Comparison of ENCODE assay signal across 16 cellular contexts in the genomic region with DNA sequence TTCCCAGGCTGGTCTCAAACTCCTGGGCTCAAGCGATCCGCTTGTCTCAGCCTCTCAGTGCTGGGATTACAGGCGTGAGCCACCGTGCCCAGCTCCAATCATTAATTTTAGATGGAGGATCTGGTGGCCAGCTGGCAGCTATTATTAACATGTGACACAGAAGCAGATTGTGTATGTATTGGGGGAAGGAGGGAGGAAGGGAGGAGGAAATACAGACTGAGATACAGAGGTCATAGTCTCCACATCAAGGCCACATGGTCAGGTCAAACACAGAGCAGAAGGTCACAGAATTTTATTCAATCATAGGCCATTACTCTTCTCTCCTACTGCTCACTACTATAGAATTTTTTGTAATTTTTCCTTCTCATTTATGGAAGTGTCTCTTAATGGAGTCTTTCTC. TPM values are rescaled to one million over a fixed set of nuclear protein-coding genes. Genes with fewer than 3 reads are reported as not detected.
DNase-seq lines count a peak whose midpoint lies in the region; ATAC-seq and TF ChIP-seq lines count a peak whose summit lies in the region.
"Had no signal": no experiment of that assay in that cellular context is flagged by ENCODE, and none has a peak within 500 bp of the region (broad histone marks: within the 10 kb centered on the region; RNA-seq: fewer than 3 reads in every experiment).

No MANE protein-coding gene starts in this region.

- no peaks in the 10 kb centered on the region for H3K9me3 Mint-ChIP-seq in stimulated activated effector memory CD8-positive, alpha-beta T cell treated with anti-CD3 and anti-CD28 coated beads, Interleukin-12 subunit alpha, Interleukin-12 subunit beta, amount 100 ng/mL, for 72 hours
- H3K9me3 Mint-ChIP-seq: CD14-positive monocyte had no signal

- H3K36me3 Mint-ChIP-seq in stimulated activated effector memory CD8-positive, alpha-beta T cell treated with anti-CD3 and anti-CD28 coated beads, Interleukin-12 subunit alpha, Interleukin-12 subunit beta, amount 100 ng/mL, for 72 hours, result no peaks in the 10 kb centered on the region
- H3K36me3 Mint-ChIP-seq: CD14-positive monocyte had no signal

- TF ChIP-seq POLR2A in uterus (IDR thresholded peaks at IDR 0.05), result no peak

- intact Hi-C loops in colonic mucosa (cut with DNase I), result no loop called here
- intact Hi-C loops in uterus (cut with DNase I; ENCODE audit: low total_unique reads), result no loop called here

- no peak overlapping the region for H3K4me3 Mint-ChIP-seq in stimulated activated effector memory CD8-positive, alpha-beta T cell treated with anti-CD3 and anti-CD28 coated beads, Interleukin-12 subunit alpha, Interleukin-12 subunit beta, amount 100 ng/mL, for 72 hours
- H3K4me3 Mint-ChIP-seq: CD14-positive monocyte had no signal

- H3K4me1 ChIP-seq in colonic mucosa (no peaks in the 10 kb centered on the region), uterus (no peaks in the 10 kb centered on the region)

- H3K36me3 ChIP-seq in colonic mucosa (no peaks in the 10 kb centered on the region), uterus (no peaks in the 10 kb centered on the region)

- H3K9me3 ChIP-seq in colonic mucosa (no peaks in the 10 kb centered on the region), uterus (no peaks in the 10 kb centered on the region)

- peak overlapping the region; percentile 15 for H3K27ac Mint-ChIP-seq in stimulated activated effector memory CD8-positive, alpha-beta T cell treated with anti-CD3 and anti-CD28 coated beads, Interleukin-12 subunit alpha, Interleukin-12 subunit beta, amount 100 ng/mL, for 72 hours
- H3K27ac Mint-ChIP-seq: CD14-positive monocyte had no signal

- H3K27ac ChIP-seq in colonic mucosa (no peak overlapping the region), uterus (no peak overlapping the region)

- H3K27me3 ChIP-seq in colonic mucosa, result no peaks in the 10 kb centered on the region
- H3K27me3 ChIP-seq in uterus, result no peaks in the 10 kb centered on the region

- ATAC-seq in left lobe of liver (peak; percentile 89), GM18861 (IDR thresholded peaks at IDR 0.05; ENCODE audit: unreplicated experiment) (no peak)
- no peak for ATAC-seq in stimulated activated effector memory CD8-positive, alpha-beta T cell treated with anti-CD3 and anti-CD28 coated beads, Interleukin-12 subunit alpha, Interleukin-12 subunit beta, amount 100 ng/mL, for 72 hours

- H3K4me3 ChIP-seq in colonic mucosa, result no peak overlapping the region
- no peak overlapping the region for H3K4me3 ChIP-seq in uterus

- no peaks in the 10 kb centered on the region for H3K4me1 Mint-ChIP-seq in stimulated activated effector memory CD8-positive, alpha-beta T cell treated with anti-CD3 and anti-CD28 coated beads, Interleukin-12 subunit alpha, Interleukin-12 subunit beta, amount 100 ng/mL, for 72 hours
- H3K4me1 Mint-ChIP-seq: CD14-positive monocyte had no signal

- TF ChIP-seq CTCF in colonic mucosa (IDR thresholded peaks at IDR 0.05) (no peak), uterus (IDR thresholded peaks at IDR 0.05) (no peak)

- no peak overlapping the region for H3K9ac ChIP-seq in colonic mucosa (ENCODE audit: low read depth in 2 of 2, low read length in 2 of 2)

- DNase-seq in NCI-H82 (lab: John Stamatoyannopoulos, UW) (peak; percentile 76), NCI-H82 treated with DMSO at 0.1 percent for 48 hours (lab: John Stamatoyannopoulos, UW; ENCODE audit: unreplicated experiment) (no peak), NCI-H524 treated with DMSO at 0.1 percent for 48 hours (lab: John Stamatoyannopoulos, UW) (peak; percentile 27), left lobe of liver (ENCODE audit: low spot score) (peak; percentile 73), colonic mucosa (no peak), uterus (no peak)
- no peak for DNase-seq in stimulated activated effector memory CD8-positive, alpha-beta T cell treated with anti-CD3 and anti-CD28 coated beads, Interleukin-12 subunit alpha, Interleukin-12 subunit beta, amount 100 ng/mL, for 72 hours (ENCODE audit: low spot score in 2 of 2)
- DNase-seq: 8988T, NCI-H1417, NCI-H187 treated with DMSO at 0.1 percent for 48 hours, NCI-H226, OCI-M1, SHP77 treated with DMSO at 0.1 percent for 48 hours had no signal

RNA-seq across cellular contexts. Expression of gene ADORA3, which starts 57.9 kb away (rescaled TPM):
- total RNA-seq in left lobe of liver (3.0 TPM), colonic mucosa (1 to 10 TPM; 1.2 to 1.3 TPM), uterus (10 to 100 TPM in 1 of 4 donors, 1 to 10 TPM in 1, under 1 TPM in 2; 0.59 to 13.6 (median 1.7) TPM)
- total RNA-seq: M059J had no signal

RNA-seq across cellular contexts. Expression of gene TMIGD3, which starts 57.9 kb away (rescaled TPM):
- 7.8 TPM for total RNA-seq in left lobe of liver
- 1 to 10 TPM in 1 of 2 donors, under 1 TPM in 1; 0.42 to 1.1 TPM for total RNA-seq in colonic mucosa
- 1 to 10 TPM in 1 of 4 donors, under 1 TPM in 1, not detected in 2; 0.95 to 7.1 TPM for total RNA-seq in uterus
- total RNA-seq: M059J had no signal

RNA-seq across cellular contexts. Expression of gene RAP1A, which starts 58.3 kb away (rescaled TPM):
- 30.0 TPM for total RNA-seq in left lobe of liver
- total RNA-seq in colonic mucosa, result 100 to 1,000 TPM in 1 of 2 donors, 10 to 100 TPM in 1; 83.9 to 146 TPM
- total RNA-seq in uterus, result 10 to 100 TPM; 47.6 to 94.8 (median 60.2) TPM

Comparison
In these comparisons a context has a peak if more than half of its experiments do, and no peak if none do; other contexts are left out.
1. DNase-seq: peak in NCI-H82 (single experiment), NCI-H524 treated with DMSO at 0.1 percent for 48 hours (single experiment) and left lobe of liver (single experiment); none in NCI-H82 treated with DMSO at 0.1 percent for 48 hours (single experiment), stimulated activated effector memory CD8-positive, alpha-beta T cell treated with anti-CD3 and anti-CD28 coated beads, Interleukin-12 subunit alpha, Interleukin-12 subunit beta, amount 100 ng/mL, for 72 hours (0 of 2), colonic mucosa (single experiment) and uterus (0 of 2).